In genomic region chr5:172593306-172593705, GRCh38 we compare ENCODE assay signal across 21 cellular contexts.
"Had no signal": no experiment of that assay in that cellular context is flagged by ENCODE, and none has a peak within 500 bp of the region (broad histone marks: within the 10 kb centered on the region; RNA-seq: fewer than 3 reads in every experiment).

No MANE protein-coding gene starts in this region.

- FAIRE-seq: HTR-8/SVneo, K562, RCC 7860 had no signal

- H3K36me3 Mint-ChIP-seq: IgD-negative memory B cell had no signal

- ATAC-seq: K562 had no signal

- DNase-seq: Kasumi-1, MM.1S, NCI-H1092 treated with DMSO at 0.1 percent for 48 hours, NCI-H1436, NCI-H187, NCI-H2029, NCI-H2081 treated with DMSO at 0.1 percent for 48 hours, NCI-H2171, NCI-H226, NCI-H446, NCI-H510A, NCI-H524 treated with DMSO at 0.1 percent for 48 hours, NCI-H69, NCI-H774, Right ventricle myocardium superior, RPMI8226, SIG-M5 had no signal

- H3K4me3 Mint-ChIP-seq: IgD-negative memory B cell had no signal

- H3K27ac Mint-ChIP-seq: IgD-negative memory B cell had no signal
